25 cellular contexts compared by ENCODE assay signal in genomic region chr6:101847690-101848089, GRCh38.
"Had no signal": no experiment of that assay in that cellular context is flagged by ENCODE, and none has a peak within 500 bp of the region (broad histone marks: within the 10 kb centered on the region; RNA-seq: fewer than 3 reads in every experiment).

No MANE protein-coding gene starts in this region.

- H3K36me3 ChIP-seq: left lung, neutrophil had no signal

- H3K79me2 ChIP-seq: parathyroid adenoma had no signal

- H2AFZ ChIP-seq: parathyroid adenoma had no signal

- H3K4me3 Mint-ChIP-seq: activated naive CD8-positive, alpha-beta T cell treated with anti-CD3 and anti-CD28 coated beads, Interleukin-2, amount 10 ng/mL, durations not matched to agents 7 days and 5 days; activated T-helper 17 cell treated with anti-CD3 and anti-CD28 coated beads, Interleukin-2, amount 50 U/mL, for 72 hours; memory B cell; naive thymus-derived CD8-positive, alpha-beta T cell; stimulated activated effector memory CD8-positive, alpha-beta T cell treated with anti-CD3 and anti-CD28 coated beads, Interleukin-12 subunit alpha, Interleukin-12 subunit beta, amount 100 ng/mL, for 72 hours; T-helper 1 cell treated with Interleukin-12 subunit alpha and Interleukin-12 subunit beta and Interleukin-4 antibody, amounts not matched to agents 30 μg/mL and 1 μg/mL, for 36 hours; type B pancreatic cell had no signal

- H3K4me2 ChIP-seq: smooth muscle cell had no signal

- FAIRE-seq: kidney had no signal

- H3K4me1 Mint-ChIP-seq: activated naive CD8-positive, alpha-beta T cell treated with anti-CD3 and anti-CD28 coated beads, Interleukin-2, amount 10 ng/mL, durations not matched to agents 7 days and 5 days; activated T-helper 17 cell treated with anti-CD3 and anti-CD28 coated beads, Interleukin-2, amount 50 U/mL, for 72 hours; memory B cell; naive thymus-derived CD8-positive, alpha-beta T cell; stimulated activated effector memory CD8-positive, alpha-beta T cell treated with anti-CD3 and anti-CD28 coated beads, Interleukin-12 subunit alpha, Interleukin-12 subunit beta, amount 100 ng/mL, for 72 hours had no signal

- DNase-seq: activated CD4-positive, alpha-beta T cell treated with anti-CD3 and anti-CD28 coated beads, Interleukin-2, amount 50 U/mL, for 4 hours; activated naive CD4-positive, alpha-beta T cell treated with Interleukin-2 at 50 U/mL for 16 hours; activated naive CD8-positive, alpha-beta T cell treated with anti-CD3 and anti-CD28 coated beads, Interleukin-2, amount 10 ng/mL, durations not matched to agents 7 days and 5 days; activated T-cell treated with anti-CD3 and anti-CD28 coated beads for 4 hours; amygdala; effector memory CD8-positive, alpha-beta T cell; foreskin melanocyte; glutamatergic neuron; hippocampal formation; kidney; left lung; naive thymus-derived CD8-positive, alpha-beta T cell; stimulated activated CD4-positive, alpha-beta T cell treated with anti-CD3 and anti-CD28 coated beads, Interleukin-4, amount 100 ng/mL, for 24 hours; testis had no signal

- H3K27ac ChIP-seq: epithelial cell of prostate, left lung, neutrophil, parathyroid adenoma, testis had no signal

- H3K4me3 ChIP-seq: left lung, smooth muscle cell, testis had no signal

- H3K27me3 Mint-ChIP-seq: activated naive CD8-positive, alpha-beta T cell treated with anti-CD3 and anti-CD28 coated beads, Interleukin-2, amount 10 ng/mL, durations not matched to agents 7 days and 5 days; activated T-helper 17 cell treated with anti-CD3 and anti-CD28 coated beads, Interleukin-2, amount 50 U/mL, for 72 hours; effector memory CD8-positive, alpha-beta T cell; memory B cell; naive thymus-derived CD8-positive, alpha-beta T cell; type B pancreatic cell had no signal

- H3K27me3 ChIP-seq: left lung, neutrophil, testis had no signal

- H3K27ac Mint-ChIP-seq: activated naive CD8-positive, alpha-beta T cell treated with anti-CD3 and anti-CD28 coated beads, Interleukin-2, amount 10 ng/mL, durations not matched to agents 7 days and 5 days; activated T-helper 17 cell treated with anti-CD3 and anti-CD28 coated beads, Interleukin-2, amount 50 U/mL, for 72 hours; memory B cell; naive thymus-derived CD8-positive, alpha-beta T cell; stimulated activated effector memory CD8-positive, alpha-beta T cell treated with anti-CD3 and anti-CD28 coated beads, Interleukin-12 subunit alpha, Interleukin-12 subunit beta, amount 100 ng/mL, for 72 hours; T-helper 1 cell treated with Interleukin-12 subunit alpha and Interleukin-12 subunit beta and Interleukin-4 antibody, amounts not matched to agents 30 μg/mL and 1 μg/mL, for 36 hours; type B pancreatic cell had no signal

- H3K9me3 Mint-ChIP-seq: memory B cell; T-helper 1 cell treated with Interleukin-12 subunit alpha and Interleukin-12 subunit beta and Interleukin-4 antibody, amounts not matched to agents 30 μg/mL and 1 μg/mL, for 36 hours; type B pancreatic cell had no signal

- H3K4me1 ChIP-seq: left lung, parathyroid adenoma, testis had no signal

- H3K9me3 ChIP-seq: left lung, neutrophil, testis had no signal

- H3K9ac ChIP-seq: parathyroid adenoma had no signal

- ATAC-seq: activated CD4-positive, CD25-positive, alpha-beta regulatory T cell treated with anti-CD3 and anti-CD28 coated beads, Interleukin-2, amount 50 U/mL, for 24 hours; activated T-helper 17 cell treated with anti-CD3 and anti-CD28 coated beads, Interleukin-2, amount 50 U/mL, for 72 hours; effector memory CD8-positive, alpha-beta T cell; left lung; naive thymus-derived CD8-positive, alpha-beta T cell; sciatic nerve; stimulated activated effector memory CD8-positive, alpha-beta T cell treated with anti-CD3 and anti-CD28 coated beads, Interleukin-12 subunit alpha, Interleukin-12 subunit beta, amount 100 ng/mL, for 72 hours had no signal

- H3K36me3 Mint-ChIP-seq: activated naive CD8-positive, alpha-beta T cell treated with anti-CD3 and anti-CD28 coated beads, Interleukin-2, amount 10 ng/mL, durations not matched to agents 7 days and 5 days; memory B cell; naive thymus-derived CD8-positive, alpha-beta T cell; stimulated activated effector memory CD8-positive, alpha-beta T cell treated with anti-CD3 and anti-CD28 coated beads, Interleukin-12 subunit alpha, Interleukin-12 subunit beta, amount 100 ng/mL, for 72 hours; type B pancreatic cell had no signal
